In genomic region chr2:50143822-50144575, GRCh38 we compare ENCODE assay signal across 8 cellular contexts.
DNase-seq lines count a peak whose midpoint lies in the region; ATAC-seq and TF ChIP-seq lines count a peak whose summit lies in the region.

No MANE protein-coding gene starts in this region.

- no peaks in the 10 kb centered on the region for H3K27me3 Mint-ChIP-seq in activated CD4-positive, alpha-beta memory T cell treated with anti-CD3 and anti-CD28 coated beads for 36 hours
- H3K27me3 Mint-ChIP-seq in glutamatergic neuron (ENCODE audit: unreplicated experiment) = no peaks in the 10 kb centered on the region

- ATAC-seq in GM19372 (IDR thresholded peaks at IDR 0.05; ENCODE audit: low read depth, unreplicated experiment) = peak; percentile 98
- ATAC-seq in HG03280 (IDR thresholded peaks at IDR 0.05; ENCODE audit: unreplicated experiment) = peak; percentile 99

- no peaks in the 10 kb centered on the region for H3K4me1 Mint-ChIP-seq in activated CD4-positive, alpha-beta memory T cell treated with anti-CD3 and anti-CD28 coated beads for 36 hours (ENCODE audit: low read depth)
- H3K4me1 Mint-ChIP-seq in glutamatergic neuron (ENCODE audit: low read depth, unreplicated experiment) = peaks cover 6% of the 10 kb centered on the region

- POLR2A ChIA-PET in activated CD4-positive, alpha-beta memory T cell treated with anti-CD3 and anti-CD28 coated beads for 36 hours (lab: Charles Lee) = no interaction called here

- peak overlapping the region; percentile 36 for H3K4me3 Mint-ChIP-seq in activated CD4-positive, alpha-beta memory T cell treated with anti-CD3 and anti-CD28 coated beads for 36 hours
- H3K4me3 Mint-ChIP-seq in glutamatergic neuron (ENCODE audit: unreplicated experiment) = no peak overlapping the region

- CTCF ChIA-PET in activated CD4-positive, alpha-beta memory T cell treated with anti-CD3 and anti-CD28 coated beads for 36 hours (lab: Charles Lee) = interaction anchor here (0.6 to 2.2 kb wide), 4 partner anchors 8 to 1198 kb away, joined by 3 to 5 read pairs (median 3); no protein-coding TSS in a partner anchor

- H3K27ac Mint-ChIP-seq in activated CD4-positive, alpha-beta memory T cell treated with anti-CD3 and anti-CD28 coated beads for 36 hours = no peak overlapping the region
- H3K27ac Mint-ChIP-seq in glutamatergic neuron (ENCODE audit: unreplicated experiment) = peak overlapping the region; percentile 3

- H3K9me3 Mint-ChIP-seq in activated CD4-positive, alpha-beta memory T cell treated with anti-CD3 and anti-CD28 coated beads for 36 hours = no peaks in the 10 kb centered on the region
- no peaks in the 10 kb centered on the region for H3K9me3 Mint-ChIP-seq in glutamatergic neuron (ENCODE audit: unreplicated experiment)

- TF ChIP-seq CTCF in glutamatergic neuron (IDR thresholded peaks at IDR 0.05; ENCODE audit: partially characterized antibody, unreplicated experiment) = peak; percentile 63

- intact Hi-C loops in activated CD4-positive, alpha-beta memory T cell treated with anti-CD3 and anti-CD28 coated beads for 36 hours (cut with micrococcal nuclease) = loop anchor here (1.0 to 10.0 kb wide), 5 partner anchors 347 to 1542 kb away; no protein-coding TSS in a partner anchor

- peak; percentile 9 for DNase-seq in DMS114 treated with DMSO at 0.1 percent for 48 hours (lab: John Stamatoyannopoulos, UW; ENCODE audit: unreplicated experiment)
- peak; percentile 63 for DNase-seq in NCI-H2196 treated with DMSO at 0.1 percent for 48 hours (lab: John Stamatoyannopoulos, UW; ENCODE audit: unreplicated experiment)
- DNase-seq in activated CD4-positive, alpha-beta memory T cell treated with anti-CD3 and anti-CD28 coated beads for 36 hours = no peak
- DNase-seq in glutamatergic neuron = no peak
- DNase-seq in renal cortical epithelial cell (ENCODE audit: low read depth) = peak; percentile 61
- DNase-seq in activated CD4-positive, alpha-beta T cell treated with anti-CD3 and anti-CD28 coated beads for 1 hour = no peak

- H3K36me3 Mint-ChIP-seq in activated CD4-positive, alpha-beta memory T cell treated with anti-CD3 and anti-CD28 coated beads for 36 hours = no peaks in the 10 kb centered on the region
- no peaks in the 10 kb centered on the region for H3K36me3 Mint-ChIP-seq in glutamatergic neuron (ENCODE audit: unreplicated experiment)

Comparison
In these comparisons a context has a peak if more than half of its experiments do, and no peak if none do; other contexts are left out.
1. DNase-seq: peak in DMS114 treated with DMSO at 0.1 percent for 48 hours (single experiment), NCI-H2196 treated with DMSO at 0.1 percent for 48 hours (single experiment) and renal cortical epithelial cell (single experiment); none in activated CD4-positive, alpha-beta memory T cell treated with anti-CD3 and anti-CD28 coated beads for 36 hours (single experiment), glutamatergic neuron (single experiment) and activated CD4-positive, alpha-beta T cell treated with anti-CD3 and anti-CD28 coated beads for 1 hour (single experiment).